2 cellular contexts compared by ENCODE assay signal in the genomic region with DNA sequence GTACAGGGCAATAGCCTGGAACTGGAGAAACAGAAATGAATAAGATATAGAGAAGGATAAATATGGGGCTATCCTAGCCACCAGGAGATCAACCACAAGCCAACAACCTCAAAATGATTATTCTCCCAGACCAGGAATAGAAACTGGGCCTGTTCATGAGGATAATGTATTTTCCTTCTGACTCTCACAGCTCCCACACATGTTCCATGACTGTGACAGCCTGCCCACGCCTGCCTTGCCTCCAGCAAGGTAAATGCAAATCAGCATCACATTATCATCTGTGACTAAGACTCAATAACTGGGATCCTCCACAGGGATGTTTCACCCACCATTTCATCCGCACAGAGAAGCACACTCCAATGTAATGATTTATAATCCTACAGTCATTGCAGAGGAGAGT.
TF ChIP-seq lines count a peak whose summit lies in the region.

No MANE protein-coding gene starts in this region.

TF ChIP-seq in HEK293, 187 proteins besides CTCF, POLR2A, EP300 and RAD21 (continued from another document):
- TF ChIP-seq ZFHX2 (tag by site-specific recombination; conservative IDR thresholded peaks at IDR 0.05) (peak; percentile 72), EGR2 (tag by site-specific recombination; IDR thresholded peaks at IDR 0.05; ENCODE audit: low read depth) (peak; percentile 74), ZNF274 (IDR thresholded peaks at IDR 0.05; ENCODE audit: low read length) (no peak), ZNF274 (tag by site-specific recombination; IDR thresholded peaks at IDR 0.05; ENCODE audit: borderline replicate concordance) (no peak), ZNF548 (tag by site-specific recombination; IDR thresholded peaks at IDR 0.05) (no peak)

TF ChIP-seq in GM12878, 131 proteins besides CTCF, POLR2A, EP300 and RAD21:
- TF ChIP-seq RUNX3 (IDR thresholded peaks at IDR 0.05; ENCODE audit: low read length) = peak; percentile 50; the same call in 1 of the 2 replicates
- no peak for TF ChIP-seq CBFB (IDR thresholded peaks at IDR 0.05; ENCODE audit: low read depth)
